In genomic region chr2:84908948-84909713, GRCh38 we compare ENCODE assay signal across 1 cellular context.
A peak's percentile ranks its signal among the peaks of the same experiment; 100 is the strongest.
TF ChIP-seq lines count a peak whose summit lies in the region.

No MANE protein-coding gene starts in this region.

TF ChIP-seq in HepG2, 621 proteins besides CTCF, POLR2A, EP300 and RAD21 (continued from another document):
- peak; percentile 37; the same call in 1 of the 2 replicates for TF ChIP-seq FOXK2 (IDR thresholded peaks at IDR 0.05)
